ENCODE assay signal across 21 cellular contexts in genomic region chr10:132203256-132204077, GRCh38.
"Had no signal": no experiment of that assay in that cellular context is flagged by ENCODE, and none has a peak within 500 bp of the region (broad histone marks: within the 10 kb centered on the region; RNA-seq: fewer than 3 reads in every experiment).

No MANE protein-coding gene starts in this region.

- H3K36me3 ChIP-seq: upper lobe of right lung had no signal

- H3K27ac Mint-ChIP-seq: naive B cell; nephron; stimulated activated effector memory CD8-positive, alpha-beta T cell treated with anti-CD3 and anti-CD28 coated beads, Interleukin-12 subunit alpha, Interleukin-12 subunit beta, amount 100 ng/mL, for 72 hours; stimulated activated naive CD8-positive, alpha-beta T cell treated with anti-CD3 and anti-CD28 coated beads, Interleukin-15, Interleukin-2, amounts not matched to agents 100 ng/mL and 50 ng/mL, for 24 hours had no signal

- H3K27ac ChIP-seq: heart right ventricle, left lung, neutrophil, testis, tibial nerve, upper lobe of right lung had no signal

- H3K27me3 ChIP-seq: dorsolateral prefrontal cortex, heart right ventricle, neutrophil, testis, tibial nerve, upper lobe of right lung had no signal

- H3K27me3 Mint-ChIP-seq: central memory CD8-positive, alpha-beta T cell; naive B cell; stimulated activated naive CD8-positive, alpha-beta T cell treated with anti-CD3 and anti-CD28 coated beads, Interleukin-15, Interleukin-2, amounts not matched to agents 100 ng/mL and 50 ng/mL, for 24 hours had no signal

- H3K4me2 ChIP-seq: smooth muscle cell had no signal

- H3K9me3 Mint-ChIP-seq: central memory CD8-positive, alpha-beta T cell; naive B cell; nephron; stimulated activated effector memory CD8-positive, alpha-beta T cell treated with anti-CD3 and anti-CD28 coated beads, Interleukin-12 subunit alpha, Interleukin-12 subunit beta, amount 100 ng/mL, for 72 hours; stimulated activated naive CD8-positive, alpha-beta T cell treated with anti-CD3 and anti-CD28 coated beads, Interleukin-15, Interleukin-2, amounts not matched to agents 100 ng/mL and 50 ng/mL, for 24 hours had no signal

- H3K4me3 Mint-ChIP-seq: central memory CD8-positive, alpha-beta T cell; nephron; stimulated activated effector memory CD8-positive, alpha-beta T cell treated with anti-CD3 and anti-CD28 coated beads, Interleukin-12 subunit alpha, Interleukin-12 subunit beta, amount 100 ng/mL, for 72 hours; stimulated activated naive CD8-positive, alpha-beta T cell treated with anti-CD3 and anti-CD28 coated beads, Interleukin-15, Interleukin-2, amounts not matched to agents 100 ng/mL and 50 ng/mL, for 24 hours had no signal

- DNase-seq: cortex of kidney; effector CD8-positive, alpha-beta T cell; foreskin melanocyte; hypothalamus; mesendoderm; naive B cell; stimulated activated CD4-positive, alpha-beta T cell treated with anti-CD3 and anti-CD28 coated beads, Interleukin-4, amount 100 ng/mL, for 1 hour; stimulated activated CD8-positive, alpha-beta memory T cell treated with anti-CD3 and anti-CD28 coated beads, Interleukin-4, amount 100 ng/mL, for 48 hours; testis; upper lobe of right lung had no signal

- H3K4me1 ChIP-seq: left lung, testis, tibial nerve, upper lobe of right lung had no signal

- FAIRE-seq: islet of Langerhans had no signal

- H3K4me3 ChIP-seq: dorsolateral prefrontal cortex, heart right ventricle, left lung, smooth muscle cell, testis, tibial nerve, upper lobe of right lung had no signal

- H3K9me3 ChIP-seq: heart right ventricle, left lung, neutrophil, testis, tibial nerve, upper lobe of right lung had no signal

- H3K4me1 Mint-ChIP-seq: central memory CD8-positive, alpha-beta T cell; naive B cell; nephron; stimulated activated effector memory CD8-positive, alpha-beta T cell treated with anti-CD3 and anti-CD28 coated beads, Interleukin-12 subunit alpha, Interleukin-12 subunit beta, amount 100 ng/mL, for 72 hours had no signal

- ATAC-seq: heart right ventricle; left lung; stimulated activated effector memory CD8-positive, alpha-beta T cell treated with anti-CD3 and anti-CD28 coated beads, Interleukin-12 subunit alpha, Interleukin-12 subunit beta, amount 100 ng/mL, for 72 hours; upper lobe of right lung had no signal
